Comparison of ENCODE assay signal across 20 cellular contexts in genomic region chr3:179116816-179117215, GRCh38.
"Had no signal": no experiment of that assay in that cellular context is flagged by ENCODE, and none has a peak within 500 bp of the region (broad histone marks: within the 10 kb centered on the region; RNA-seq: fewer than 3 reads in every experiment).

No MANE protein-coding gene starts in this region.

- H3K27ac ChIP-seq: HL-60 had no signal

- H3K27me3 ChIP-seq: MG63 had no signal

- H3K4me2 ChIP-seq: SK-N-SH had no signal

- H3K9me2 ChIP-seq: SK-N-SH had no signal

- H3K9me3 ChIP-seq: MG63, SK-N-SH had no signal

- H3K9ac ChIP-seq: SK-N-SH had no signal

- DNase-seq: Karpas-422, KG1, MG63, NCI-H1092 treated with DMSO at 0.1 percent for 48 hours, NCI-H1436, NCI-H187, NCI-H2029, NCI-H2081 treated with DMSO at 0.1 percent for 48 hours, NCI-H2171, NCI-H226, NCI-H446, NCI-H510A, NCI-H524 treated with DMSO at 0.1 percent for 48 hours, NCI-H69, NCI-H774, RPMI8226, SHP77, SK-N-SH, SW 1271 had no signal

- H3K4me3 ChIP-seq: MG63 had no signal

- H3K36me3 ChIP-seq: MG63 had no signal
